In the genomic region with DNA sequence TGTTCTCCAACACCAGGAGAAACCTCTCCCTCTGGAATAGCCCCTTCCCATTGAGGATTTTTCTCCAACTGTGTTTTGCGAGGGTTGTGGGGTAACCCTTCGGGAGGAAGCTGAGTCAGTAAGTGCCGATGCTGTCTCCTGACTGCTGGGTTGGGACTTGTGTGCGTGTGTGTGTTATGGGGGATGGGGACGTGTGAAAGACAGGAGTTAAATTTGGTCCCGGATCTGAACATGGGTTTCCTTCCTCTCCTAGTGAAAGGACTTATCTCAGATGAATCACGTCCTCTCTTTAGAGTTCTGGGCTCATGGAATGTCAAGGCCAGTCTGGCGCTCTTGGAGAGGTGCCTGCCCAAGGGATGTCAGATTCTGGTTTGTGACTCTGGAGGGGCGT, we compare ENCODE assay signal across 10 cellular contexts. TPM values are rescaled to one million over a fixed set of nuclear protein-coding genes. Genes with fewer than 3 reads are reported as not detected.
A peak's percentile ranks its signal among the peaks of the same experiment; 100 is the strongest.
DNase-seq lines count a peak whose midpoint lies in the region; ATAC-seq and TF ChIP-seq lines count a peak whose summit lies in the region.
"Had no signal": no experiment of that assay in that cellular context is flagged by ENCODE, and none has a peak within 500 bp of the region (broad histone marks: within the 10 kb centered on the region; RNA-seq: fewer than 3 reads in every experiment).

No MANE protein-coding gene starts in this region.

- peaks cover 30% of the 10 kb centered on the region for H3K27me3 Mint-ChIP-seq in stimulated activated naive CD8-positive, alpha-beta T cell treated with anti-CD3 and anti-CD28 coated beads, Interleukin-15, amount 100 ng/mL, for 72 hours

- TF ChIP-seq CTCF in fibroblast of pulmonary artery (IDR thresholded peaks at IDR 0.05; ENCODE audit: low read length, missing control alignments): no peak

- H3K4me3 ChIP-seq in fibroblast of pulmonary artery (replicated peaks; ENCODE audit: low read depth, low read length): peak overlapping the region; percentile 31

- DNase-seq in EL: peak; percentile 12
- peak; percentile 77 for DNase-seq in SKM-1 (lab: John Stamatoyannopoulos, UW; ENCODE audit: unreplicated experiment)
- DNase-seq in fibroblast of pulmonary artery (ENCODE audit: low read depth): peak; percentile 98
- peak; percentile 46 for DNase-seq in occipital lobe (lab: John Stamatoyannopoulos, UW)
- no peak for DNase-seq in stimulated activated naive CD8-positive, alpha-beta T cell treated with anti-CD3 and anti-CD28 coated beads, Interleukin-15, amount 100 ng/mL, for 72 hours
- DNase-seq in NCI-H446 treated with DMSO at 0.1 percent for 48 hours (lab: John Stamatoyannopoulos, UW): no peak
- DNase-seq: activated T-cell treated with anti-CD3 and anti-CD28 coated beads, Interleukin-2, amount 50 U/mL, for 48 hours; DND-41 had no signal

- H3K9me3 Mint-ChIP-seq in stimulated activated naive CD8-positive, alpha-beta T cell treated with anti-CD3 and anti-CD28 coated beads, Interleukin-15, amount 100 ng/mL, for 72 hours: no peaks in the 10 kb centered on the region

- H3K27ac Mint-ChIP-seq in stimulated activated naive CD8-positive, alpha-beta T cell treated with anti-CD3 and anti-CD28 coated beads, Interleukin-15, amount 100 ng/mL, for 72 hours: peak overlapping the region in 1 of 2 donors; percentile 49

- ATAC-seq in GM21619 (IDR thresholded peaks at IDR 0.05; ENCODE audit: unreplicated experiment) (no peak), HG02973 (IDR thresholded peaks at IDR 0.05; ENCODE audit: unreplicated experiment) (no peak)
- no peak for ATAC-seq in stimulated activated naive CD8-positive, alpha-beta T cell treated with anti-CD3 and anti-CD28 coated beads, Interleukin-15, amount 100 ng/mL, for 72 hours

- peaks cover 8% of the 10 kb centered on the region for H3K4me1 Mint-ChIP-seq in stimulated activated naive CD8-positive, alpha-beta T cell treated with anti-CD3 and anti-CD28 coated beads, Interleukin-15, amount 100 ng/mL, for 72 hours

- H3K4me3 Mint-ChIP-seq in stimulated activated naive CD8-positive, alpha-beta T cell treated with anti-CD3 and anti-CD28 coated beads, Interleukin-15, amount 100 ng/mL, for 72 hours: peak overlapping the region in 1 of 2 donors; percentile 61

RNA-seq across cellular contexts. Expression of a gene that starts 33.3 kb away (rescaled TPM):
- 5.0 TPM for total RNA-seq in occipital lobe

RNA-seq across cellular contexts. Expression of a gene that starts 39.3 kb away (rescaled TPM):
- total RNA-seq in occipital lobe: not detected

Comparison
In these comparisons a context has a peak if more than half of its experiments do, and no peak if none do; other contexts are left out.
1. DNase-seq: peak in EL (single experiment), SKM-1 (single experiment), fibroblast of pulmonary artery (single experiment) and occipital lobe (single experiment); none in stimulated activated naive CD8-positive, alpha-beta T cell treated with anti-CD3 and anti-CD28 coated beads, Interleukin-15, amount 100 ng/mL, for 72 hours (0 of 2) and NCI-H446 treated with DMSO at 0.1 percent for 48 hours (single experiment).